In the genomic region with DNA sequence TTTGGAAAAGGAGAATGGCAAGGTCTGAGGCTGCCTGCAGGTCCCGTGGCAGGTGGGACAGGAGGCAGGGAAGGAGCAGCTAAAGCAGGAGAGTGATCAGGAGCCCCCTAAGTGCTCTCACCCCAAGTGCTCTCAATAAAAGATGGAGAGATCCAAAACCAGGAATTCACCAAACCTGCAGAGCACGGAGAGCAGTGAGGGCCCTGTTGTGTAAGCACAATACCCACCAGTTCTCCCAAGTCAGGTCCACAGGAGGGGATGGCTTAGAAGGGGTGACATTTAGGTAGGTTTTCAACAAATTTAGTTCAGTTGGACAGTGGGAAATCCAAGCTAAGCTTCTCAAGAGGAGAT, we compare ENCODE assay signal across 15 cellular contexts. TPM values are rescaled to one million over a fixed set of nuclear protein-coding genes. Genes with fewer than 3 reads are reported as not detected.
DNase-seq lines count a peak whose midpoint lies in the region; ATAC-seq and TF ChIP-seq lines count a peak whose summit lies in the region.
"Had no signal": no experiment of that assay in that cellular context is flagged by ENCODE, and none has a peak within 500 bp of the region (broad histone marks: within the 10 kb centered on the region; RNA-seq: fewer than 3 reads in every experiment).

No MANE protein-coding gene starts in this region.

- H3K4me3 Mint-ChIP-seq in endothelial cell (ENCODE audit: unreplicated experiment) = peak overlapping the region; percentile 49
- H3K4me3 Mint-ChIP-seq in nephron progenitor cell = peak overlapping the region; percentile 19
- no peak overlapping the region for H3K4me3 Mint-ChIP-seq in natural killer cell treated with Interleukin-12 subunit alpha and Interleukin-12 subunit beta and Interleukin-15 and Interleukin-18, amount 100 ng/mL, for 72 hours

- ATAC-seq in left cardiac atrium (no peak), GM19467 (IDR thresholded peaks at IDR 0.05; ENCODE audit: unreplicated experiment) (no peak), HG03280 (IDR thresholded peaks at IDR 0.05; ENCODE audit: unreplicated experiment) (no peak)
- no peak for ATAC-seq in natural killer cell treated with Interleukin-12 subunit alpha and Interleukin-12 subunit beta and Interleukin-15 and Interleukin-18, amount 100 ng/mL, for 72 hours

- no peaks in the 10 kb centered on the region for H3K36me3 ChIP-seq in right atrium auricular region
- H3K36me3 ChIP-seq: MG63, ovary had no signal

- peak overlapping the region; percentile 84 to 92 for H3K27ac ChIP-seq in right atrium auricular region

- H3K9me3 Mint-ChIP-seq in endothelial cell (ENCODE audit: unreplicated experiment) = no peaks in the 10 kb centered on the region
- H3K9me3 Mint-ChIP-seq in nephron progenitor cell = peaks cover 7% of the 10 kb centered on the region
- no peaks in the 10 kb centered on the region for H3K9me3 Mint-ChIP-seq in natural killer cell treated with Interleukin-12 subunit alpha and Interleukin-12 subunit beta and Interleukin-15 and Interleukin-18, amount 100 ng/mL, for 72 hours

- TF ChIP-seq CTCF in right atrium auricular region (IDR thresholded peaks at IDR 0.05) = no peak
- no peak for TF ChIP-seq CTCF in endothelial cell (IDR thresholded peaks at IDR 0.05; ENCODE audit: unreplicated experiment)
- no peak for TF ChIP-seq CTCF in nephron progenitor cell (IDR thresholded peaks at IDR 0.05)

- DNase-seq in right atrium auricular region (ENCODE audit: low spot score) = no peak
- DNase-seq in left cardiac atrium = no peak
- DNase-seq in endothelial cell (ENCODE audit: low spot score) = no peak
- DNase-seq in nephron progenitor cell = no peak
- DNase-seq in natural killer cell treated with Interleukin-12 subunit alpha and Interleukin-12 subunit beta and Interleukin-15 and Interleukin-18, amount 100 ng/mL, for 72 hours (ENCODE audit: low spot score) = no peak
- no peak for DNase-seq in activated gamma-delta T cell (lab: John Stamatoyannopoulos, UW)
- DNase-seq: activated CD4-positive, CD25-positive, alpha-beta regulatory T cell; activated T-cell treated with anti-CD3 and anti-CD28 coated beads, Interleukin-2, amount 50 U/mL, for 1 hour; GF-D8; MG63; SIG-M5; stimulated activated CD4-positive, alpha-beta T cell treated with anti-CD3 and anti-CD28 coated beads, Interleukin-4, amount 100 ng/mL, for 1 hour had no signal

- no peak overlapping the region for H3K4me3 ChIP-seq in right atrium auricular region
- H3K4me3 ChIP-seq: MG63, ovary had no signal

- H3K27me3 Mint-ChIP-seq in endothelial cell (ENCODE audit: unreplicated experiment) (peaks cover 5% of the 10 kb centered on the region), nephron progenitor cell (ENCODE audit: low read depth, poor library complexity) (no peaks in the 10 kb centered on the region)
- H3K27me3 Mint-ChIP-seq in natural killer cell treated with Interleukin-12 subunit alpha and Interleukin-12 subunit beta and Interleukin-15 and Interleukin-18, amount 100 ng/mL, for 72 hours = peaks cover 0 to 2% of the 10 kb centered on the region in 2 donors

- H3K27me3 ChIP-seq in right atrium auricular region = no peaks in the 10 kb centered on the region
- H3K27me3 ChIP-seq: MG63, ovary had no signal

- peak overlapping the region; percentile 81 for H3K27ac Mint-ChIP-seq in endothelial cell (ENCODE audit: unreplicated experiment)
- H3K27ac Mint-ChIP-seq in nephron progenitor cell = peak overlapping the region; percentile 85
- no peak overlapping the region for H3K27ac Mint-ChIP-seq in natural killer cell treated with Interleukin-12 subunit alpha and Interleukin-12 subunit beta and Interleukin-15 and Interleukin-18, amount 100 ng/mL, for 72 hours

- peaks cover 4% of the 10 kb centered on the region for H3K36me3 Mint-ChIP-seq in endothelial cell (ENCODE audit: low read depth, unreplicated experiment)
- H3K36me3 Mint-ChIP-seq in nephron progenitor cell (ENCODE audit: low read depth) = peaks cover 26% of the 10 kb centered on the region
- H3K36me3 Mint-ChIP-seq in natural killer cell treated with Interleukin-12 subunit alpha and Interleukin-12 subunit beta and Interleukin-15 and Interleukin-18, amount 100 ng/mL, for 72 hours = no peaks in the 10 kb centered on the region

- H3K9me3 ChIP-seq in right atrium auricular region = no peaks in the 10 kb centered on the region
- H3K9me3 ChIP-seq: MG63, ovary had no signal

- H3K4me1 Mint-ChIP-seq in endothelial cell (ENCODE audit: unreplicated experiment) (peaks cover 55% of the 10 kb centered on the region), nephron progenitor cell (peaks cover 60% of the 10 kb centered on the region)
- H3K4me1 Mint-ChIP-seq in natural killer cell treated with Interleukin-12 subunit alpha and Interleukin-12 subunit beta and Interleukin-15 and Interleukin-18, amount 100 ng/mL, for 72 hours (ENCODE audit: low read depth in 2 of 2) = peaks cover 12 to 29% of the 10 kb centered on the region in 2 donors

- H3K4me1 ChIP-seq in right atrium auricular region = peaks cover 0 to 74% of the 10 kb centered on the region in 2 donors

- intact Hi-C loops in left cardiac atrium (cut with DNase I) = no loop called here

RNA-seq across cellular contexts. Expression of gene GNA12, which starts 40.8 kb away (rescaled TPM):
- total RNA-seq in right atrium auricular region = 10 to 100 TPM; 26.3 to 38.8 TPM
- total RNA-seq in left cardiac atrium = 10 to 100 TPM; 47.4 to 52.2 TPM
- 105 TPM for total RNA-seq in endothelial cell (ENCODE audit: unreplicated experiment)
- total RNA-seq in natural killer cell treated with Interleukin-12 subunit alpha and Interleukin-12 subunit beta and Interleukin-15 and Interleukin-18, amount 100 ng/mL, for 72 hours = 10 to 100 TPM; 15.5 to 27.1 TPM

Comparison
In these comparisons a context has a peak if more than half of its experiments do, and no peak if none do; other contexts are left out.
1. H3K27ac Mint-ChIP-seq: peak in endothelial cell (single experiment) and nephron progenitor cell (single experiment); none in natural killer cell treated with Interleukin-12 subunit alpha and Interleukin-12 subunit beta and Interleukin-15 and Interleukin-18, amount 100 ng/mL, for 72 hours (0 of 2).